Comparison of ENCODE assay signal across 37 cellular contexts in genomic region chr22:43390166-43390565, GRCh38. TPM values are rescaled to one million over a fixed set of nuclear protein-coding genes. Genes with fewer than 3 reads are reported as not detected.
"Had no signal": no experiment of that assay in that cellular context is flagged by ENCODE, and none has a peak within 500 bp of the region (broad histone marks: within the 10 kb centered on the region; RNA-seq: fewer than 3 reads in every experiment).

No MANE protein-coding gene starts in this region.

- H3K27ac ChIP-seq: adrenal gland, body of pancreas, epithelial cell of prostate, esophagus squamous epithelium, gastrocnemius medialis, heart left ventricle had no signal

- ATAC-seq: activated CD4-positive, CD25-positive, alpha-beta regulatory T cell treated with anti-CD3 and anti-CD28 coated beads, Interleukin-2, amount 50 U/mL, for 24 hours; activated CD8-positive, alpha-beta T cell treated with anti-CD3 and anti-CD28 coated beads for 36 hours; activated naive CD8-positive, alpha-beta T cell treated with anti-CD3 and anti-CD28 coated beads, Interleukin-2, amount 50 U/mL, for 24 hours; activated T-cell treated with anti-CD3 and anti-CD28 coated beads, Interleukin-2, amount 50 U/mL, for 4 hours; activated T-helper 17 cell treated with anti-CD3 and anti-CD28 coated beads, Interleukin-2, amount 50 U/mL, for 72 hours; body of pancreas; gastrocnemius medialis; heart left ventricle; T-helper 17 cell had no signal

- H3K4me1 Mint-ChIP-seq: activated T-helper 17 cell treated with anti-CD3 and anti-CD28 coated beads, Interleukin-2, amount 50 U/mL, for 72 hours had no signal

- H3K27me3 ChIP-seq: adrenal gland had no signal

- H3K4me3 ChIP-seq: adrenal gland, body of pancreas, esophagus squamous epithelium, gastrocnemius medialis, heart left ventricle had no signal

- H3K9me3 Mint-ChIP-seq: activated B cell treated with CpG ODN at 0.5 μM for 24 hours; activated CD8-positive, alpha-beta T cell treated with anti-CD3 and anti-CD28 coated beads for 36 hours; activated naive CD8-positive, alpha-beta T cell treated with anti-CD3 and anti-CD28 coated beads for 36 hours; activated naive CD8-positive, alpha-beta T cell treated with anti-CD3 and anti-CD28 coated beads, Interleukin-2, amount 50 U/mL, for 24 hours; activated T-cell treated with anti-CD3 and anti-CD28 coated beads, Interleukin-2, amount 50 U/mL, for 4 hours; activated T-helper 17 cell treated with anti-CD3 and anti-CD28 coated beads, Interleukin-2, amount 50 U/mL, for 72 hours; T-helper 2 cell treated with Interferon-gamma antibody and Interleukin-4, amounts not matched to agents 5 μg/mL and 100 μg/mL, for 36 hours had no signal

- DNase-seq: activated B cell treated with CpG ODN at 0.5 μM for 24 hours; activated CD4-positive, alpha-beta T cell treated with anti-CD3 and anti-CD28 coated beads for 48 hours; activated CD4-positive, alpha-beta T cell treated with anti-CD3 and anti-CD28 coated beads, Interleukin-2, amount 50 U/mL, for 1 hour; activated CD4-positive, alpha-beta T cell treated with anti-CD3 and anti-CD28 coated beads, Interleukin-2, amount 50 U/mL, for 48 hours; activated CD8-positive, alpha-beta memory T cell treated with anti-CD3 and anti-CD28 coated beads for 24 hours; activated CD8-positive, alpha-beta T cell treated with anti-CD3 and anti-CD28 coated beads for 36 hours; activated gamma-delta T cell; activated naive CD4-positive, alpha-beta T cell; activated naive CD4-positive, alpha-beta T cell treated with anti-CD3 and anti-CD28 coated beads, Interleukin-2, amount 50 U/mL, for 16 hours; activated naive CD8-positive, alpha-beta T cell treated with anti-CD3 and anti-CD28 coated beads for 36 hours; activated naive CD8-positive, alpha-beta T cell treated with anti-CD3 and anti-CD28 coated beads, Interleukin-2, amount 50 U/mL, for 24 hours; activated T-cell treated with anti-CD3 and anti-CD28 coated beads, Interleukin-2, amount 50 U/mL, for 4 hours; adrenal gland; amygdala; body of pancreas; caudate nucleus; effector CD8-positive, alpha-beta T cell; esophagus squamous epithelium; gastrocnemius medialis; glutamatergic neuron; T-helper 1 cell; T-helper 17 cell; T1000; WERI-Rb-1 had no signal

- H3K4me3 Mint-ChIP-seq: activated B cell treated with CpG ODN at 0.5 μM for 24 hours; activated CD8-positive, alpha-beta T cell treated with anti-CD3 and anti-CD28 coated beads for 36 hours; activated naive CD8-positive, alpha-beta T cell treated with anti-CD3 and anti-CD28 coated beads for 36 hours; activated naive CD8-positive, alpha-beta T cell treated with anti-CD3 and anti-CD28 coated beads, Interleukin-2, amount 50 U/mL, for 24 hours; activated T-cell treated with anti-CD3 and anti-CD28 coated beads, Interleukin-2, amount 50 U/mL, for 4 hours; activated T-helper 17 cell treated with anti-CD3 and anti-CD28 coated beads, Interleukin-2, amount 50 U/mL, for 72 hours; T-helper 17 cell; T-helper 2 cell treated with Interferon-gamma antibody and Interleukin-4, amounts not matched to agents 5 μg/mL and 100 μg/mL, for 36 hours had no signal

- FAIRE-seq: colon, endometrium, endothelial cell of umbilical vein had no signal

- H3K36me3 Mint-ChIP-seq: activated naive CD8-positive, alpha-beta T cell treated with anti-CD3 and anti-CD28 coated beads for 36 hours had no signal

- H3K36me3 ChIP-seq: adrenal gland, esophagus squamous epithelium, gastrocnemius medialis, heart left ventricle, WERI-Rb-1 had no signal

- H3K9me3 ChIP-seq: adrenal gland, body of pancreas, esophagus squamous epithelium, gastrocnemius medialis, heart left ventricle had no signal

- H3K4me1 ChIP-seq: adrenal gland, gastrocnemius medialis had no signal

- H3K27ac Mint-ChIP-seq: activated B cell treated with CpG ODN at 0.5 μM for 24 hours; activated CD8-positive, alpha-beta T cell treated with anti-CD3 and anti-CD28 coated beads for 36 hours; activated naive CD8-positive, alpha-beta T cell treated with anti-CD3 and anti-CD28 coated beads for 36 hours; activated naive CD8-positive, alpha-beta T cell treated with anti-CD3 and anti-CD28 coated beads, Interleukin-2, amount 50 U/mL, for 24 hours; activated T-helper 17 cell treated with anti-CD3 and anti-CD28 coated beads, Interleukin-2, amount 50 U/mL, for 72 hours; T-helper 17 cell; T-helper 2 cell treated with Interferon-gamma antibody and Interleukin-4, amounts not matched to agents 5 μg/mL and 100 μg/mL, for 36 hours had no signal

RNA-seq across cellular contexts. Expression of gene MPPED1, which starts 21.6 kb away (rescaled TPM):
- total RNA-seq: activated B cell treated with CpG ODN at 0.5 μM for 24 hours; activated CD8-positive, alpha-beta T cell treated with anti-CD3 and anti-CD28 coated beads for 36 hours; activated naive CD8-positive, alpha-beta T cell treated with anti-CD3 and anti-CD28 coated beads for 36 hours; activated T-cell treated with anti-CD3 and anti-CD28 coated beads, Interleukin-2, amount 50 U/mL, for 4 hours; activated T-helper 17 cell treated with anti-CD3 and anti-CD28 coated beads, Interleukin-2, amount 50 U/mL, for 72 hours; aorta; body of pancreas; chondrocyte; dermis microvascular lymphatic vessel endothelial cell; endothelial cell of umbilical vein; esophagus squamous epithelium; fibroblast of lung; fibroblast of villous mesenchyme; gastrocnemius medialis; T-helper 17 cell had no signal
- polyA plus RNA-seq: aorta, endothelial cell of umbilical vein, fibroblast of lung, heart left ventricle had no signal

RNA-seq across cellular contexts. Expression of gene SCUBE1, which starts 47.0 kb away (rescaled TPM):
- total RNA-seq: activated B cell treated with CpG ODN at 0.5 μM for 24 hours; activated T-helper 17 cell treated with anti-CD3 and anti-CD28 coated beads, Interleukin-2, amount 50 U/mL, for 72 hours; endothelial cell of umbilical vein; fibroblast of villous mesenchyme; T-helper 17 cell had no signal
- polyA plus RNA-seq: fibroblast of lung had no signal
